In genomic region chr2:11863103-11863502, GRCh38 we compare ENCODE assay signal across 9 cellular contexts.
A peak's percentile ranks its signal among the peaks of the same experiment; 100 is the strongest.
DNase-seq lines count a peak whose midpoint lies in the region; ATAC-seq, FAIRE-seq and TF ChIP-seq lines count a peak whose summit lies in the region.
"Had no signal": no experiment of that assay in that cellular context is flagged by ENCODE, and none has a peak within 500 bp of the region (broad histone marks: within the 10 kb centered on the region; RNA-seq: fewer than 3 reads in every experiment).

No MANE protein-coding gene starts in this region.

- peak overlapping the region; percentile 98 for H3K4me2 ChIP-seq in GM12878 (ENCODE audit: control insufficient read depth, insufficient read depth)

- RAD21 ChIA-PET in GM12878 (lab: Charles Lee; ENCODE audit: unreplicated experiment): interaction anchor here (0.6 to 7.0 kb wide), 19 partner anchors 10 to 854 kb away, joined by 3 to 79 read pairs (median 4); partner anchors contain the start of gene TRIB2

- peak overlapping the region; percentile 88 for H2AFZ ChIP-seq in GM12878 (ENCODE audit: control insufficient read depth, low read depth, low read length)

- H3K79me2 ChIP-seq in GM12878 (ENCODE audit: control insufficient read depth, insufficient read depth, low read length): peaks cover 6% of the 10 kb centered on the region

- CTCF ChIA-PET in GM12878 (lab: Yijun Ruan, JAX): interaction anchor here (0.6 to 8.3 kb wide), 24 partner anchors 11 to 1694 kb away, joined by 3 to 61 read pairs (median 4); partner anchors contain the start of gene TRIB2

- H3K4me3 ChIP-seq in left ventricle myocardium inferior (no peak overlapping the region), GM12878 (peak overlapping the region; percentile 35; the same call in 1 of the 2 replicates), stomach (no peak overlapping the region)

- TF ChIP-seq CTCF in left ventricle myocardium inferior (IDR thresholded peaks at IDR 0.05; ENCODE audit: borderline replicate concordance): no peak
- no peak for TF ChIP-seq CTCF in GM12878 (IDR thresholded peaks at IDR 0.05 in 2 of 3, conservative IDR thresholded peaks at IDR 0.05 in 1 of 3; ENCODE audit: control insufficient read depth in 2 of 3, extremely low read depth in 1 of 3, insufficient read depth in 1 of 3, low read depth in 3 of 3, low read length in 3 of 3)
- no peak for TF ChIP-seq CTCF in stomach (IDR thresholded peaks at IDR 0.05)

- H3K27me3 ChIP-seq in left ventricle myocardium inferior (ENCODE audit: low read depth): no peaks in the 10 kb centered on the region
- no peaks in the 10 kb centered on the region for H3K27me3 ChIP-seq in GM12878 (replicated peaks in 1 of 2; ENCODE audit: control insufficient read depth in 2 of 2, insufficient read depth in 2 of 2, low read length in 1 of 2)
- no peaks in the 10 kb centered on the region for H3K27me3 ChIP-seq in stomach
- H3K27me3 ChIP-seq: neutrophil had no signal

- DNase-seq in left ventricle myocardium inferior (no peak), Right ventricle myocardium superior (no peak), GM12878 (ENCODE audit: low read depth, low spot score) (no peak), HTR-8/SVneo (ENCODE audit: insufficient read length, low spot score) (no peak), H4 (ENCODE audit: low spot score) (no peak), stomach (no peak)

- no peak for TF ChIP-seq POLR2A in GM12878 (IDR thresholded peaks at IDR 0.05; ENCODE audit: low read depth, low read length)
- TF ChIP-seq POLR2A in stomach (IDR thresholded peaks at IDR 0.05): no peak

- 0% methylated on average over 7 of the region's 7 CpGs for WGBS in GM12878 (ENCODE audit: insufficient coverage, insufficient replicate concordance, low lambda C conversion rate, missing lambda C conversion rate)
- WGBS in stomach, 5 donors: 75 to 91% (median 84%) methylated on average over 7 of the region's 7 CpGs

- SMC1A ChIA-PET in GM12878 (lab: Charles Lee; ENCODE audit: uncharacterized antibody, unreplicated experiment): interaction anchor here (0.7 to 8.4 kb wide), 12 partner anchors 20 to 1067 kb away, joined by 3 to 90 read pairs (median 10); partner anchors contain the start of gene TRIB2

- TF ChIP-seq RAD21 in GM12878 (IDR thresholded peaks at IDR 0.05; ENCODE audit: insufficient read depth, low read depth, low read length): no peak

- peak overlapping the region; percentile 61 for H3K9ac ChIP-seq in GM12878 (ENCODE audit: control insufficient read depth, insufficient read depth, low read length)

- H3K27ac ChIP-seq in left ventricle myocardium inferior (replicated peaks) (peak overlapping the region; percentile 65), GM12878 (ENCODE audit: control insufficient read depth, insufficient read depth) (peak overlapping the region; percentile 85), stomach (peak overlapping the region in 1 of 5 donors; percentile 25)
- H3K27ac ChIP-seq: neutrophil had no signal

- POLR2A ChIA-PET in GM12878 (lab: Charles Lee): interaction anchor here (0.7 to 2.0 kb wide), 5 partner anchors 10 to 685 kb away, joined by 4 to 6 read pairs (median 6); no protein-coding TSS in a partner anchor

- TF ChIP-seq EP300 in GM12878 (IDR thresholded peaks at IDR 0.05; ENCODE audit: borderline replicate concordance in 1 of 2, control insufficient read depth in 1 of 2, low read depth in 2 of 2, low read length in 2 of 2) (no peak), stomach (IDR thresholded peaks at IDR 0.05) (no peak)

- H3K9me3 ChIP-seq in left ventricle myocardium inferior (replicated peaks) (peaks cover 11% of the 10 kb centered on the region), GM12878 (replicated peaks; ENCODE audit: control insufficient read depth, insufficient read depth, low read length) (peaks cover 19% of the 10 kb centered on the region), stomach (peaks cover 0 to 7% (median 3%) of the 10 kb centered on the region in 4 donors)
- H3K9me3 ChIP-seq: neutrophil had no signal

- no peak for ATAC-seq in Right ventricle myocardium superior (ENCODE audit: poor library complexity)
- peak; percentile 49 for ATAC-seq in HG03025 (IDR thresholded peaks at IDR 0.05; ENCODE audit: low FRiP score, unreplicated experiment)
- ATAC-seq in GM12878: peak; percentile 39
- ATAC-seq in GM21367 (IDR thresholded peaks at IDR 0.05; ENCODE audit: unreplicated experiment): no peak

- no TSS peak for BruUV-seq in GM12878 (replicated peaks; lab: Mats Ljungman, UMichigan)

- in situ Hi-C loops in GM12878 (cut with MboI): no loop called here

- H3K4me1 ChIP-seq in left ventricle myocardium inferior (peaks cover 16% of the 10 kb centered on the region), GM12878 (ENCODE audit: control insufficient read depth, insufficient read depth, low read length) (peaks cover 65% of the 10 kb centered on the region), stomach (peaks cover 0 to 15% (median 8%) of the 10 kb centered on the region in 4 donors)

- intact Hi-C loops in left ventricle myocardium inferior (cut with micrococcal nuclease) (loop anchor here (10.0 kb wide), 1 partner anchor 1142 kb away; no protein-coding TSS in a partner anchor), Right ventricle myocardium superior (cut with DNase I) (loop anchor here (5.0 to 10.0 kb wide), 3 partner anchors 459 to 1142 kb away; partner anchors contain the start of gene TRIB2), GM12878 (cut with micrococcal nuclease; ENCODE audit: unreplicated experiment) (loop anchor here (1.0 to 10.0 kb wide), 8 partner anchors 33 to 642 kb away; no protein-coding TSS in a partner anchor), stomach (cut with DNase I; ENCODE audit: low total_unique reads) (loop anchor here (5.0 to 10.0 kb wide), 2 partner anchors 872 to 1144 kb away; no protein-coding TSS in a partner anchor)

- H3K36me3 ChIP-seq in left ventricle myocardium inferior (no peaks in the 10 kb centered on the region), GM12878 (ENCODE audit: control insufficient read depth in 2 of 2, insufficient read depth in 2 of 2, low read length in 1 of 2) (no peaks in the 10 kb centered on the region), stomach (no peaks in the 10 kb centered on the region)
- H3K36me3 ChIP-seq: neutrophil had no signal

- FAIRE-seq in GM12878 (lab: Jason Lieb, UNC): peak; percentile 13
- no peak for FAIRE-seq in HTR-8/SVneo (lab: Jason Lieb, UNC)

- no peaks in the 10 kb centered on the region for H4K20me1 ChIP-seq in GM12878 (ENCODE audit: control insufficient read depth, insufficient read depth)

TF ChIP-seq in GM12878, 131 proteins besides CTCF, POLR2A, EP300 and RAD21 (continues in another document):
- no peak for TF ChIP-seq RFX5 (IDR thresholded peaks at IDR 0.05; ENCODE audit: low read depth, low read length)
- no peak for TF ChIP-seq JUND (IDR thresholded peaks at IDR 0.05; ENCODE audit: low read depth, low read length)
- no peak for TF ChIP-seq SMARCA5 (IDR thresholded peaks at IDR 0.05)
- no peak for TF ChIP-seq BCL3 (IDR thresholded peaks at IDR 0.05; ENCODE audit: borderline replicate concordance, insufficient read depth, low read depth, low read length, poor library complexity, severe bottlenecking)
- no peak for TF ChIP-seq IKZF1 (conservative IDR thresholded peaks at IDR 0.05)
- TF ChIP-seq NR2F1 (conservative IDR thresholded peaks at IDR 0.05): no peak
- no peak for TF ChIP-seq ZBTB40 (IDR thresholded peaks at IDR 0.05; ENCODE audit: borderline replicate concordance)
- no peak for TF ChIP-seq BRCA1 (IDR thresholded peaks at IDR 0.05; ENCODE audit: low read depth, low read length)

Comparison
In these comparisons a context has a peak if more than half of its experiments do, and no peak if none do; other contexts are left out.
1. ATAC-seq: peak in HG03025 (single experiment) and GM12878 (single experiment); none in Right ventricle myocardium superior (single experiment) and GM21367 (single experiment).